ENCODE assay signal across 12 cellular contexts in genomic region chr16:6573577-6573976, GRCh38.
DNase-seq lines count a peak whose midpoint lies in the region; ATAC-seq lines count a peak whose summit lies in the region.
"Had no signal": no experiment of that assay in that cellular context is flagged by ENCODE, and none has a peak within 500 bp of the region (broad histone marks: within the 10 kb centered on the region; RNA-seq: fewer than 3 reads in every experiment).

No MANE protein-coding gene starts in this region.

- H3K27ac ChIP-seq in neuronal stem cell (replicated peaks; ENCODE audit: low read length), result no peak overlapping the region

- H3K4me3 ChIP-seq in neuronal stem cell (ENCODE audit: low read length in 2 of 2), result no peak overlapping the region
- H3K4me3 ChIP-seq: GM12878 had no signal

- H2BK5ac ChIP-seq in neuronal stem cell (ENCODE audit: low read length), result no peak overlapping the region

- no peak overlapping the region for H3K4ac ChIP-seq in neuronal stem cell (ENCODE audit: low read length)

- no peak overlapping the region for H3K4me2 ChIP-seq in neuronal stem cell (ENCODE audit: insufficient read depth, low read length, poor library complexity, severe bottlenecking)

- no peaks in the 10 kb centered on the region for H3K9me3 ChIP-seq in neuronal stem cell (replicated peaks in 1 of 2; ENCODE audit: control insufficient read depth in 2 of 2, insufficient read depth in 1 of 2, low read depth in 1 of 2, low read length in 2 of 2)

- peaks cover 0 to 2% of the 10 kb centered on the region in 2 donors for H3K36me3 ChIP-seq in neuronal stem cell (replicated peaks in 1 of 2; ENCODE audit: control insufficient read depth in 2 of 2, insufficient read depth in 2 of 2, low read length in 2 of 2)

- H2BK15ac ChIP-seq in neuronal stem cell (ENCODE audit: low read length), result no peak overlapping the region

- ATAC-seq in GM19397 (IDR thresholded peaks at IDR 0.05; ENCODE audit: unreplicated experiment), result no peak
- ATAC-seq in HG02973 (IDR thresholded peaks at IDR 0.05; ENCODE audit: unreplicated experiment), result no peak
- ATAC-seq: GM12878 had no signal

- H2BK12ac ChIP-seq in neuronal stem cell (ENCODE audit: low read length), result no peak overlapping the region

- H4K8ac ChIP-seq in neuronal stem cell (ENCODE audit: low read depth, low read length), result no peak overlapping the region

- H4K91ac ChIP-seq in neuronal stem cell (ENCODE audit: low read depth, low read length, poor library complexity), result no peak overlapping the region

- DNase-seq in DMS153 (lab: John Stamatoyannopoulos, UW) (peak; percentile 81), NCI-H146 (lab: John Stamatoyannopoulos, UW) (peak; percentile 70), cerebellum (ENCODE audit: low spot score) (peak; percentile 40), neuronal stem cell (ENCODE audit: low spot score) (peak; percentile 49), mucosa of gallbladder (ENCODE audit: low spot score) (no peak)
- DNase-seq in NK-92 treated with Interleukin-12 subunit alpha and Interleukin-12 subunit beta, amount 100 ng/mL, for 24 hours (lab: John Stamatoyannopoulos, UW), result no peak
- DNase-seq: activated B cell treated with CpG ODN at 0.5 μM for 24 hours, Karpas-422, OCI-M1 had no signal

- no peak overlapping the region for H3K14ac ChIP-seq in neuronal stem cell (ENCODE audit: low read length)

- no peaks in the 10 kb centered on the region for H3K79me1 ChIP-seq in neuronal stem cell (ENCODE audit: low read depth, low read length)

- H3K9ac ChIP-seq in neuronal stem cell (ENCODE audit: low read depth, low read length, poor library complexity), result no peak overlapping the region

- no peak overlapping the region for H2AK5ac ChIP-seq in neuronal stem cell (ENCODE audit: low read depth, low read length)

- peak overlapping the region; percentile 53 for H2AFZ ChIP-seq in neuronal stem cell (ENCODE audit: low read length)

- peak overlapping the region; percentile 25 for H3K23ac ChIP-seq in neuronal stem cell (ENCODE audit: low read depth, low read length, poor library complexity)

- peaks cover 0 to 6% of the 10 kb centered on the region in 2 donors for H3K4me1 ChIP-seq in neuronal stem cell (ENCODE audit: control insufficient read depth in 2 of 2, insufficient read depth in 1 of 2, low read depth in 1 of 2, low read length in 2 of 2)

- H2BK120ac ChIP-seq in neuronal stem cell (ENCODE audit: low read depth, low read length), result no peak overlapping the region

- no CpG with 5 or more reads among the region's 22 CpGs for WGBS in neuronal stem cell (ENCODE audit: extremely low coverage in 2 of 2, insufficient read length in 2 of 2, insufficient replicate concordance in 1 of 2), 2 donors

- H3K27me3 ChIP-seq in neuronal stem cell (ENCODE audit: control insufficient read depth in 3 of 3, insufficient read depth in 3 of 3, low read depth in 1 of 3, low read length in 3 of 3), result no peaks in the 10 kb centered on the region

- no peak overlapping the region for H3K18ac ChIP-seq in neuronal stem cell (ENCODE audit: low read length)

Comparison
In these comparisons a context has a peak if more than half of its experiments do, and no peak if none do; other contexts are left out.
1. DNase-seq: peak in DMS153 (single experiment), NCI-H146 (single experiment), cerebellum (single experiment) and neuronal stem cell (single experiment); none in mucosa of gallbladder (single experiment) and NK-92 treated with Interleukin-12 subunit alpha and Interleukin-12 subunit beta, amount 100 ng/mL, for 24 hours (single experiment).